In the genomic region with DNA sequence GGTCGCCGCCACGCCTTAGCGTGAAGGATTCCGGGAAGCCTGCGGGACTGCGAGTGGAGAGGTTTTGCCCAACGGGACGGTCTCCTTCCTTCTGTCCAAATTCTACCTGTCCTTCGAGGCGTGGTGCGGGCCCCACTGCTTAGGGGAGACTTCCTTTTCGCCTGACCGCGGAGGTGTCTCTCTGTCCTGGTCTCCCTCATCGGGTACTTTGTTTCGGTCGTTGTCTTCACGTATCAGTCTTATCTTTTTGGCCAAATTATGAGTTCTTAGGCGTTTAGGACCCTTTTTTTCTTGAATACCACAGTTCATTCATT, we compare ENCODE assay signal across 8 cellular contexts. TPM values are rescaled to one million over a fixed set of nuclear protein-coding genes. Genes with fewer than 3 reads are reported as not detected.
DNase-seq lines count a peak whose midpoint lies in the region; ATAC-seq and TF ChIP-seq lines count a peak whose summit lies in the region.

No MANE protein-coding gene starts in this region.

- peak overlapping the region; percentile 90 to 98 (median 94) for H3K27ac Mint-ChIP-seq in CD4-positive, alpha-beta memory T cell
- peak overlapping the region; percentile 91 to 99 (median 95) for H3K27ac Mint-ChIP-seq in brain

- H3K9me3 Mint-ChIP-seq in CD4-positive, alpha-beta memory T cell = no peaks in the 10 kb centered on the region
- no peaks in the 10 kb centered on the region for H3K9me3 Mint-ChIP-seq in brain

- H3K4me3 ChIP-seq in CD4-positive, alpha-beta memory T cell (ENCODE audit: low read length in 2 of 2) = peak overlapping the region; percentile 78 to 90
- H3K4me3 ChIP-seq in muscle layer of colon (ENCODE audit: low read depth in 1 of 2, low read length in 2 of 2) = peak overlapping the region; percentile 83 to 100

- CTCF ChIA-PET in CD4-positive, alpha-beta memory T cell (lab: Charles Lee; ENCODE audit: partially characterized antibody) = interaction anchor here (1.0 to 2.6 kb wide), 10 partner anchors 12 to 84 kb away, joined by 3 to 11 read pairs (median 4); a partner anchor contains a TSS

- DNase-seq in CD4-positive, alpha-beta memory T cell = no peak
- DNase-seq in NCI-H2227 treated with DMSO at 0.1 percent for 48 hours (lab: John Stamatoyannopoulos, UW) = no peak
- no peak for DNase-seq in effector CD4-positive, alpha-beta T cell

- H3K27me3 ChIP-seq in CD4-positive, alpha-beta memory T cell (ENCODE audit: insufficient read depth, low read length) = no peaks in the 10 kb centered on the region
- H3K27me3 ChIP-seq in muscle layer of colon (ENCODE audit: control insufficient read depth in 1 of 2, insufficient read depth in 2 of 2, low read length in 2 of 2) = no peaks in the 10 kb centered on the region

- H3K9ac ChIP-seq in muscle layer of colon (ENCODE audit: low read length) = peak overlapping the region; percentile 83

- peaks cover 16 to 29% of the 10 kb centered on the region in 2 donors for H3K36me3 Mint-ChIP-seq in CD4-positive, alpha-beta memory T cell
- peaks cover 23% of the 10 kb centered on the region for H3K36me3 Mint-ChIP-seq in brain

- no peaks in the 10 kb centered on the region for H3K27me3 Mint-ChIP-seq in CD4-positive, alpha-beta memory T cell
- H3K27me3 Mint-ChIP-seq in brain = peaks cover 11% of the 10 kb centered on the region

- peak overlapping the region; percentile 85 for H3K27ac ChIP-seq in CD4-positive, alpha-beta memory T cell (ENCODE audit: low read depth, low read length)
- peak overlapping the region; percentile 90 for H3K27ac ChIP-seq in muscle layer of colon (ENCODE audit: low read depth, low read length)

- no peaks in the 10 kb centered on the region for H3K9me3 ChIP-seq in CD4-positive, alpha-beta memory T cell (ENCODE audit: control insufficient read depth in 1 of 2, low read length in 2 of 2)
- no peaks in the 10 kb centered on the region for H3K9me3 ChIP-seq in muscle layer of colon (ENCODE audit: low read length)

- H3K4me1 ChIP-seq in CD4-positive, alpha-beta memory T cell (ENCODE audit: insufficient read depth, low read length) = peaks cover 27% of the 10 kb centered on the region
- H3K4me1 ChIP-seq in muscle layer of colon (ENCODE audit: insufficient read depth, low read length) = peaks cover 15% of the 10 kb centered on the region

- peaks cover 26 to 56% (median 29%) of the 10 kb centered on the region in 4 donors for H3K4me1 Mint-ChIP-seq in CD4-positive, alpha-beta memory T cell
- peaks cover 41% of the 10 kb centered on the region for H3K4me1 Mint-ChIP-seq in brain

- ATAC-seq in HG03095 (IDR thresholded peaks at IDR 0.05; ENCODE audit: unreplicated experiment) = peak; percentile 19
- no peak for ATAC-seq in HG03196 (IDR thresholded peaks at IDR 0.05; ENCODE audit: unreplicated experiment)
- ATAC-seq in HG03378 (IDR thresholded peaks at IDR 0.05; ENCODE audit: unreplicated experiment) = no peak

- H3K4me3 Mint-ChIP-seq in CD4-positive, alpha-beta memory T cell = peak overlapping the region; percentile 88 to 99 (median 95)
- H3K4me3 Mint-ChIP-seq in brain = peak overlapping the region; percentile 93 to 98 (median 98)

- TF ChIP-seq CTCF in brain (conservative IDR thresholded peaks at IDR 0.05) = no peak

- POLR2A ChIA-PET in CD4-positive, alpha-beta memory T cell (lab: Charles Lee; ENCODE audit: partially characterized antibody) = interaction anchor here (0.8 to 9.3 kb wide), 12 partner anchors 9 to 199 kb away, joined by 3 to 118 read pairs (median 7); a partner anchor contains a TSS

- H3K36me3 ChIP-seq in CD4-positive, alpha-beta memory T cell (ENCODE audit: insufficient read depth, low read length) = peaks cover 10% of the 10 kb centered on the region
- H3K36me3 ChIP-seq in muscle layer of colon (ENCODE audit: insufficient read depth, low read length) = peaks cover 16% of the 10 kb centered on the region

- intact Hi-C loops in CD4-positive, alpha-beta memory T cell (cut with micrococcal nuclease) = loop anchor here (1.0 to 5.0 kb wide), 6 partner anchors 14 to 103 kb away; a partner anchor contains a TSS

RNA-seq across cellular contexts. Expression of a gene that starts 0.4 kb away (rescaled TPM):
- total RNA-seq in CD4-positive, alpha-beta memory T cell = 10 to 100 TPM; 70.8 to 75.3 TPM
- polyA plus RNA-seq in CD4-positive, alpha-beta memory T cell = 10 to 100 TPM in 1 of 2 donors, 1 to 10 TPM in 1; 9.3 to 16.0 TPM
- 28.0 TPM for polyA plus RNA-seq in brain (ENCODE audit: insufficient read depth, low read depth, low replicate concordance)

RNA-seq across cellular contexts. Expression of a gene that starts 14.6 kb away (rescaled TPM):
- total RNA-seq in CD4-positive, alpha-beta memory T cell = 10 to 100 TPM; 35.2 to 37.5 TPM
- polyA plus RNA-seq in CD4-positive, alpha-beta memory T cell = 10 to 100 TPM in 1 of 2 donors, 1 to 10 TPM in 1; 2.6 to 13.3 TPM
- 48.0 TPM for polyA plus RNA-seq in brain (ENCODE audit: insufficient read depth, low read depth, low replicate concordance)

RNA-seq across cellular contexts. Expression of a gene that starts 20.1 kb away (rescaled TPM):
- total RNA-seq in CD4-positive, alpha-beta memory T cell = 10 to 100 TPM; 52.0 to 52.3 TPM
- 10 to 100 TPM; 32.9 to 52.3 TPM for polyA plus RNA-seq in CD4-positive, alpha-beta memory T cell
- 43.8 TPM for polyA plus RNA-seq in brain (ENCODE audit: insufficient read depth, low read depth, low replicate concordance)

RNA-seq across cellular contexts. Expression of a gene that starts 27.1 kb away (rescaled TPM):
- total RNA-seq in CD4-positive, alpha-beta memory T cell = under 1 TPM in 1 of 2 experiments, not detected in 1; 0.09 TPM
- not detected for polyA plus RNA-seq in CD4-positive, alpha-beta memory T cell
- polyA plus RNA-seq in brain (ENCODE audit: insufficient read depth, low read depth, low replicate concordance) = 2.2 TPM

RNA-seq across cellular contexts. Expression of a gene that starts 37.1 kb away (rescaled TPM):
- total RNA-seq in CD4-positive, alpha-beta memory T cell = 1 to 10 TPM; 5.1 to 5.8 TPM
- polyA plus RNA-seq in CD4-positive, alpha-beta memory T cell = 10 to 100 TPM; 17.7 to 21.2 TPM
- 28.1 TPM for polyA plus RNA-seq in brain (ENCODE audit: insufficient read depth, low read depth, low replicate concordance)
